Comparison of ENCODE assay signal across 9 cellular contexts in genomic region chr10:123614888-123615287, GRCh38. TPM values are rescaled to one million over a fixed set of nuclear protein-coding genes. Genes with fewer than 3 reads are reported as not detected.
DNase-seq lines count a peak whose midpoint lies in the region; ATAC-seq and TF ChIP-seq lines count a peak whose summit lies in the region.
"Had no signal": no experiment of that assay in that cellular context is flagged by ENCODE, and none has a peak within 500 bp of the region (broad histone marks: within the 10 kb centered on the region; RNA-seq: fewer than 3 reads in every experiment).

No MANE protein-coding gene starts in this region.

- H3K27ac Mint-ChIP-seq in GM23338: no peak overlapping the region
- H3K27ac Mint-ChIP-seq: IgD-negative memory B cell had no signal

- intact Hi-C loops in body of pancreas (cut with DNase I) (no loop called here), left colon (cut with DNase I, micrococcal nuclease) (no loop called here)

- no peaks in the 10 kb centered on the region for H3F3A ChIP-seq in GM23338 (replicated peaks; ENCODE audit: low read depth)

- TF ChIP-seq CTCF in GM23338 (conservative IDR thresholded peaks at IDR 0.05; ENCODE audit: low read depth in 2 of 2) (no peak), body of pancreas (IDR thresholded peaks at IDR 0.05) (no peak)

- H2AFZ ChIP-seq in GM23338: no peak overlapping the region

- H3K36me3 ChIP-seq in GM23338 (ENCODE audit: insufficient read depth) (no peaks in the 10 kb centered on the region), body of pancreas (replicated peaks in 1 of 2; ENCODE audit: insufficient read depth in 1 of 2, low read depth in 2 of 2) (no peaks in the 10 kb centered on the region)

- H3K9me3 Mint-ChIP-seq in GM23338: no peaks in the 10 kb centered on the region

- no peaks in the 10 kb centered on the region for H3K4me1 Mint-ChIP-seq in GM23338
- H3K4me1 Mint-ChIP-seq: IgD-negative memory B cell had no signal

- H3K27ac ChIP-seq in GM23338 (ENCODE audit: low read depth) (no peak overlapping the region), body of pancreas (no peak overlapping the region)

- no peaks in the 10 kb centered on the region for H3K79me2 ChIP-seq in GM23338 (replicated peaks; ENCODE audit: insufficient read depth)

- H3K27me3 Mint-ChIP-seq in GM23338 (ENCODE audit: insufficient read depth, low read depth, poor library complexity): no peaks in the 10 kb centered on the region

- no peak for TF ChIP-seq POLR2A in body of pancreas (IDR thresholded peaks at IDR 0.05)

- 0 out of 2 replicates have a peak, but pooled peaks cover 2% of the 10 kb centered on the region for H3K9me2 ChIP-seq in GM23338 (ENCODE audit: insufficient read depth)

- peaks cover 4% of the 10 kb centered on the region; the same call in 1 of the 2 replicates for H4K20me1 ChIP-seq in GM23338 (replicated peaks; ENCODE audit: insufficient read depth)

- no peak overlapping the region for H3K4me3 Mint-ChIP-seq in GM23338
- H3K4me3 Mint-ChIP-seq: IgD-negative memory B cell had no signal

- ATAC-seq in GM23338 (peak; percentile 100), body of pancreas (peak; percentile 27), left colon (peak; percentile 75), GM18907 (IDR thresholded peaks at IDR 0.05; ENCODE audit: unreplicated experiment) (no peak)

- H3K4me3 ChIP-seq in GM23338: no peak overlapping the region
- no peak overlapping the region for H3K4me3 ChIP-seq in body of pancreas

- DNase-seq in GM23338 (ENCODE audit: low spot score) (peak; percentile 97), RPMI8226 (peak; percentile 68), body of pancreas (peak; percentile 69 to 78 (median 70)), left colon (peak; percentile 49 to 86), SKM-1 (lab: John Stamatoyannopoulos, UW; ENCODE audit: unreplicated experiment) (no peak), NCI-H748 treated with DMSO at 0.1 percent for 48 hours (lab: John Stamatoyannopoulos, UW) (no peak)
- DNase-seq in stimulated activated naive CD4-positive, alpha-beta T cell treated with Interleukin-2 at 50 U/mL for 16 hours (lab: John Stamatoyannopoulos, UW): peak; percentile 1

- H3K27me3 ChIP-seq in GM23338 (ENCODE audit: insufficient read depth): no peaks in the 10 kb centered on the region
- H3K27me3 ChIP-seq in body of pancreas: no peaks in the 10 kb centered on the region

- no peaks in the 10 kb centered on the region for H3K9me3 ChIP-seq in body of pancreas

- 7 to 15% methylated on average over 12 of the region's 12 CpGs for WGBS in body of pancreas, 2 donors

- H3K4me2 ChIP-seq in GM23338: no peak overlapping the region

- no peaks in the 10 kb centered on the region for H3K36me3 Mint-ChIP-seq in GM23338 (ENCODE audit: low read depth)
- H3K36me3 Mint-ChIP-seq: IgD-negative memory B cell had no signal

- H3K4me1 ChIP-seq in GM23338 (ENCODE audit: insufficient read depth) (no peaks in the 10 kb centered on the region), body of pancreas (no peaks in the 10 kb centered on the region)

TF ChIP-seq in GM23338, 12 proteins besides CTCF, POLR2A, EP300 and RAD21:
- no peak for TF ChIP-seq ZNF331 (CRISPR knock-in tag; IDR thresholded peaks at IDR 0.05; ENCODE audit: low read depth)
- no peak for TF ChIP-seq POLR2AphosphoS5 (IDR thresholded peaks at IDR 0.05; ENCODE audit: low read depth)
- TF ChIP-seq, protein P1, sequence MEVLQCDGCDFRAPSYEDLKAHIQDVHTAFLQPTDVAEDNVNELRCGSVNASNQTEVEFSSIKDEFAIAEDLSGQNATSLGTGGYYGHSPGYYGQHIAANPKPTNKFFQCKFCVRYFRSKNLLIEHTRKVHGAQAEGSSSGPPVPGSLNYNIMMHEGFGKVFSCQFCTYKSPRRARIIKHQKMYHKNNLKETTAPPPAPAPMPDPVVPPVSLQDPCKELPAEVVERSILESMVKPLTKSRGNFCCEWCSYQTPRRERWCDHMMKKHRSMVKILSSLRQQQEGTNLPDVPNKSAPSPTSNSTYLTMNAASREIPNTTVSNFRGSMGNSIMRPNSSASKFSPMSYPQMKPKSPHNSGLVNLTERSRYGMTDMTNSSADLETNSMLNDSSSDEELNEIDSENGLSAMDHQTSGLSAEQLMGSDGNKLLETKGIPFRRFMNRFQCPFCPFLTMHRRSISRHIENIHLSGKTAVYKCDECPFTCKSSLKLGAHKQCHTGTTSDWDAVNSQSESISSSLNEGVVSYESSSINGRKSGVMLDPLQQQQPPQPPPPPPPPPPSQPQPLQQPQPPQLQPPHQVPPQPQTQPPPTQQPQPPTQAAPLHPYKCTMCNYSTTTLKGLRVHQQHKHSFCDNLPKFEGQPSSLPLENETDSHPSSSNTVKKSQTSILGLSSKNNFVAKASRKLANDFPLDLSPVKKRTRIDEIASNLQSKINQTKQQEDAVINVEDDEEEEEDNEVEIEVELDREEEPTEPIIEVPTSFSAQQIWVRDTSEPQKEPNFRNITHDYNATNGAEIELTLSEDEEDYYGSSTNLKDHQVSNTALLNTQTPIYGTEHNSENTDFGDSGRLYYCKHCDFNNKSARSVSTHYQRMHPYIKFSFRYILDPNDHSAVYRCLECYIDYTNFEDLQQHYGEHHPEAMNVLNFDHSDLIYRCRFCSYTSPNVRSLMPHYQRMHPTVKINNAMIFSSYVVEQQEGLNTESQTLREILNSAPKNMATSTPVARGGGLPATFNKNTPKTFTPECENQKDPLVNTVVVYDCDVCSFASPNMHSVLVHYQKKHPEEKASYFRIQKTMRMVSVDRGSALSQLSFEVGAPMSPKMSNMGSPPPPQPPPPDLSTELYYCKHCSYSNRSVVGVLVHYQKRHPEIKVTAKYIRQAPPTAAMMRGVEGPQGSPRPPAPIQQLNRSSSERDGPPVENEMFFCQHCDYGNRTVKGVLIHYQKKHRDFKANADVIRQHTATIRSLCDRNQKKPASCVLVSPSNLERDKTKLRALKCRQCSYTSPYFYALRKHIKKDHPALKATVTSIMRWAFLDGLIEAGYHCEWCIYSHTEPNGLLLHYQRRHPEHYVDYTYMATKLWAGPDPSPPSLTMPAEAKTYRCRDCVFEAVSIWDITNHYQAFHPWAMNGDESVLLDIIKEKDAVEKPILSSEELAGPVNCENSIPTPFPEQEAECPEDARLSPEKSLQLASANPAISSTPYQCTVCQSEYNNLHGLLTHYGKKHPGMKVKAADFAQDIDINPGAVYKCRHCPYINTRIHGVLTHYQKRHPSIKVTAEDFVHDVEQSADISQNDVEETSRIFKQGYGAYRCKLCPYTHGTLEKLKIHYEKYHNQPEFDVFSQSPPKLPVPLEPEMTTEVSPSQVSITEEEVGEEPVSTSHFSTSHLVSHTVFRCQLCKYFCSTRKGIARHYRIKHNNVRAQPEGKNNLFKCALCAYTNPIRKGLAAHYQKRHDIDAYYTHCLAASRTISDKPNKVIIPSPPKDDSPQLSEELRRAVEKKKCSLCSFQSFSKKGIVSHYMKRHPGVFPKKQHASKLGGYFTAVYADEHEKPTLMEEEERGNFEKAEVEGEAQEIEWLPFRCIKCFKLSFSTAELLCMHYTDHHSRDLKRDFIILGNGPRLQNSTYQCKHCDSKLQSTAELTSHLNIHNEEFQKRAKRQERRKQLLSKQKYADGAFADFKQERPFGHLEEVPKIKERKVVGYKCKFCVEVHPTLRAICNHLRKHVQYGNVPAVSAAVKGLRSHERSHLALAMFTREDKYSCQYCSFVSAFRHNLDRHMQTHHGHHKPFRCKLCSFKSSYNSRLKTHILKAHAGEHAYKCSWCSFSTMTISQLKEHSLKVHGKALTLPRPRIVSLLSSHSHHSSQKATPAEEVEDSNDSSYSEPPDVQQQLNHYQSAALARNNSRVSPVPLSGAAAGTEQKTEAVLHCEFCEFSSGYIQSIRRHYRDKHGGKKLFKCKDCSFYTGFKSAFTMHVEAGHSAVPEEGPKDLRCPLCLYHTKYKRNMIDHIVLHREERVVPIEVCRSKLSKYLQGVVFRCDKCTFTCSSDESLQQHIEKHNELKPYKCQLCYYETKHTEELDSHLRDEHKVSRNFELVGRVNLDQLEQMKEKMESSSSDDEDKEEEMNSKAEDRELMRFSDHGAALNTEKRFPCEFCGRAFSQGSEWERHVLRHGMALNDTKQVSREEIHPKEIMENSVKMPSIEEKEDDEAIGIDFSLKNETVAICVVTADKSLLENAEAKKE (CRISPR knock-in tag; IDR thresholded peaks at IDR 0.05): peak; percentile 63; the same call in 1 of the 2 replicates
- TF ChIP-seq, protein P2, sequence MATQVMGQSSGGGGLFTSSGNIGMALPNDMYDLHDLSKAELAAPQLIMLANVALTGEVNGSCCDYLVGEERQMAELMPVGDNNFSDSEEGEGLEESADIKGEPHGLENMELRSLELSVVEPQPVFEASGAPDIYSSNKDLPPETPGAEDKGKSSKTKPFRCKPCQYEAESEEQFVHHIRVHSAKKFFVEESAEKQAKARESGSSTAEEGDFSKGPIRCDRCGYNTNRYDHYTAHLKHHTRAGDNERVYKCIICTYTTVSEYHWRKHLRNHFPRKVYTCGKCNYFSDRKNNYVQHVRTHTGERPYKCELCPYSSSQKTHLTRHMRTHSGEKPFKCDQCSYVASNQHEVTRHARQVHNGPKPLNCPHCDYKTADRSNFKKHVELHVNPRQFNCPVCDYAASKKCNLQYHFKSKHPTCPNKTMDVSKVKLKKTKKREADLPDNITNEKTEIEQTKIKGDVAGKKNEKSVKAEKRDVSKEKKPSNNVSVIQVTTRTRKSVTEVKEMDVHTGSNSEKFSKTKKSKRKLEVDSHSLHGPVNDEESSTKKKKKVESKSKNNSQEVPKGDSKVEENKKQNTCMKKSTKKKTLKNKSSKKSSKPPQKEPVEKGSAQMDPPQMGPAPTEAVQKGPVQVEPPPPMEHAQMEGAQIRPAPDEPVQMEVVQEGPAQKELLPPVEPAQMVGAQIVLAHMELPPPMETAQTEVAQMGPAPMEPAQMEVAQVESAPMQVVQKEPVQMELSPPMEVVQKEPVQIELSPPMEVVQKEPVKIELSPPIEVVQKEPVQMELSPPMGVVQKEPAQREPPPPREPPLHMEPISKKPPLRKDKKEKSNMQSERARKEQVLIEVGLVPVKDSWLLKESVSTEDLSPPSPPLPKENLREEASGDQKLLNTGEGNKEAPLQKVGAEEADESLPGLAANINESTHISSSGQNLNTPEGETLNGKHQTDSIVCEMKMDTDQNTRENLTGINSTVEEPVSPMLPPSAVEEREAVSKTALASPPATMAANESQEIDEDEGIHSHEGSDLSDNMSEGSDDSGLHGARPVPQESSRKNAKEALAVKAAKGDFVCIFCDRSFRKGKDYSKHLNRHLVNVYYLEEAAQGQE (IDR thresholded peaks at IDR 0.05; ENCODE audit: unreplicated experiment): peak; percentile 99
- peak; percentile 47; the same call in 1 of the 2 replicates for TF ChIP-seq CREB1 (CRISPR knock-in tag; IDR thresholded peaks at IDR 0.05; ENCODE audit: low read depth)

RNA-seq across cellular contexts. Expression of gene GPR26, which starts 51.3 kb away (rescaled TPM):
- 0.04 and 0.07 TPM in 2 replicates for total RNA-seq in GM23338 (2014; rRNA removed; shearing (Covaris generic))
- 0.06 TPM in 1 of 2 replicates, not detected in the other for polyA plus RNA-seq in GM23338 (2016; fragmentation: Nextera tagmentation; extraction: Ambion mirVana)
- not detected for total RNA-seq in body of pancreas
- not detected for total RNA-seq in left colon
- polyA plus RNA-seq: IgD-negative memory B cell had no signal

Comparison
In these comparisons a context has a peak if more than half of its experiments do, and no peak if none do; other contexts are left out.
1. DNase-seq: peak in GM23338 (single experiment), RPMI8226 (single experiment), body of pancreas (4 of 4), left colon (2 of 2) and stimulated activated naive CD4-positive, alpha-beta T cell treated with Interleukin-2 at 50 U/mL for 16 hours (single experiment); none in SKM-1 (single experiment) and NCI-H748 treated with DMSO at 0.1 percent for 48 hours (single experiment).